In genomic region chr7:44158060-44158872, GRCh38 we compare ENCODE assay signal across 27 cellular contexts. TPM values are rescaled to one million over a fixed set of nuclear protein-coding genes. Genes with fewer than 3 reads are reported as not detected.
DNase-seq lines count a peak whose midpoint lies in the region; ATAC-seq and TF ChIP-seq lines count a peak whose summit lies in the region.
"Had no signal": no experiment of that assay in that cellular context is flagged by ENCODE, and none has a peak within 500 bp of the region (broad histone marks: within the 10 kb centered on the region; RNA-seq: fewer than 3 reads in every experiment).

No MANE protein-coding gene starts in this region.

- H3K27me3 ChIP-seq in layer of hippocampus (ENCODE audit: control insufficient read depth, insufficient read depth, low read length): no peaks in the 10 kb centered on the region
- no peaks in the 10 kb centered on the region for H3K27me3 ChIP-seq in MG63
- H3K27me3 ChIP-seq: dorsolateral prefrontal cortex, sigmoid colon, suprapubic skin, upper lobe of right lung had no signal

- CTCF ChIA-PET in HEK293T (lab: Yijun Ruan, JAX): no interaction called here

- H3K4me3 ChIP-seq in MG63: no peak overlapping the region
- H3K4me3 ChIP-seq: dorsolateral prefrontal cortex, lower lobe of right lung, mucosa of descending colon, sigmoid colon, suprapubic skin, upper lobe of right lung had no signal

- DNase-seq in NCI-H524 (lab: John Stamatoyannopoulos, UW): peak; percentile 56 to 64
- no peak for DNase-seq in NCI-H524 treated with DMSO at 0.1 percent for 48 hours (lab: John Stamatoyannopoulos, UW)
- DNase-seq in RPMI7951 (ENCODE audit: low read depth): peak; percentile 35
- peak; percentile 74 for DNase-seq in posterior vena cava (ENCODE audit: low spot score)
- no peak for DNase-seq in HEK293T (ENCODE audit: extremely low spot score)
- no peak for DNase-seq in MG63
- DNase-seq: 8988T; activated CD8-positive, alpha-beta T cell treated with anti-CD3 and anti-CD28 coated beads for 36 hours; activated T-cell treated with anti-CD3 and anti-CD28 coated beads for 4 hours; cerebellar nuclear complex; dorsolateral prefrontal cortex; GOT3; Kasumi-1; lower lobe of right lung; mucosa of descending colon; NCI-H1694; NCI-H2171; NCI-H526; sigmoid colon; stimulated activated naive B cell treated with anti-CD40 and anti-IgM and Interleukin-4, amounts not matched to agents 10 μg/mL and 1 μg/mL and 100 μg/mL, for 72 hours; T-helper 1 cell; upper lobe of right lung had no signal

- POLR2A ChIA-PET in HEK293T (lab: Yijun Ruan, JAX): no interaction called here

- H3K9me3 ChIP-seq in MG63: no peaks in the 10 kb centered on the region
- H3K9me3 ChIP-seq: lower lobe of right lung, mucosa of descending colon, sigmoid colon, suprapubic skin, upper lobe of right lung had no signal

- H3K27ac ChIP-seq in layer of hippocampus (ENCODE audit: low read depth, low read length): peak overlapping the region; percentile 21
- H3K27ac ChIP-seq: HL-60, lower lobe of right lung, sigmoid colon, suprapubic skin, upper lobe of right lung had no signal

- no peaks in the 10 kb centered on the region for H3K36me3 ChIP-seq in MG63
- H3K36me3 ChIP-seq: lower lobe of right lung, sigmoid colon, suprapubic skin, upper lobe of right lung had no signal

- intact Hi-C loops in posterior vena cava (cut with DNase I): no loop called here

- no peak for ATAC-seq in GM18870 (IDR thresholded peaks at IDR 0.05; ENCODE audit: unreplicated experiment)
- ATAC-seq: activated CD8-positive, alpha-beta T cell treated with anti-CD3 and anti-CD28 coated beads for 36 hours; lower lobe of right lung; mucosa of descending colon; stimulated activated naive B cell treated with anti-CD40 and anti-IgM and Interleukin-4, amounts not matched to agents 10 μg/mL and 1 μg/mL and 100 μg/mL, for 72 hours; upper lobe of right lung had no signal

TF ChIP-seq in HEK293T, 16 proteins besides CTCF, POLR2A, EP300 and RAD21:
- TF ChIP-seq FOXK2 (IDR thresholded peaks at IDR 0.05) (no peak), CTBP1 (IDR thresholded peaks at IDR 0.05; ENCODE audit: borderline replicate concordance) (no peak), HDGF (IDR thresholded peaks at IDR 0.05; ENCODE audit: borderline replicate concordance) (no peak), NFRKB (IDR thresholded peaks at IDR 0.05) (no peak), L3MBTL2 (conservative IDR thresholded peaks at IDR 0.05) (no peak), ZNF384 (IDR thresholded peaks at IDR 0.05) (no peak), FOXA1 (IDR thresholded peaks at IDR 0.05) (no peak), FOXM1 (IDR thresholded peaks at IDR 0.05; ENCODE audit: borderline replicate concordance) (no peak), SUZ12 (IDR thresholded peaks at IDR 0.05) (no peak), TARDBP (IDR thresholded peaks at IDR 0.05) (no peak), BHLHE40 (IDR thresholded peaks at IDR 0.05; ENCODE audit: borderline replicate concordance) (no peak), PKNOX1 (IDR thresholded peaks at IDR 0.05) (no peak), ARNT (IDR thresholded peaks at IDR 0.05) (no peak), ELF4 (IDR thresholded peaks at IDR 0.05) (no peak), LEF1 (IDR thresholded peaks at IDR 0.05; ENCODE audit: borderline replicate concordance) (no peak)

RNA-seq across cellular contexts. Expression of gene MYL7, which starts 17.1 kb away (rescaled TPM):
- not detected in 2 replicates for total RNA-seq in RPMI7951 (2014; rRNA removed; shearing (Covaris generic))
- 1 to 10 TPM in 1 of 2 donors, not detected in 1; 1.4 TPM for total RNA-seq in posterior vena cava
- total RNA-seq in MG63 (2014; rRNA removed; shearing (Covaris generic); ENCODE audit: low replicate concordance): not detected in 2 replicates
- total RNA-seq: activated CD8-positive, alpha-beta T cell treated with anti-CD3 and anti-CD28 coated beads for 36 hours; CD4-positive, alpha-beta T cell; sigmoid colon; suprapubic skin had no signal

RNA-seq across cellular contexts. Expression of gene GCK, which starts 31.0 kb away (rescaled TPM):
- 2.4 and 2.6 TPM in 2 replicates for total RNA-seq in RPMI7951 (2014; rRNA removed; shearing (Covaris generic))
- under 1 TPM; 0.51 to 0.81 TPM for total RNA-seq in posterior vena cava
- not detected in 2 replicates for total RNA-seq in MG63 (2014; rRNA removed; shearing (Covaris generic); ENCODE audit: low replicate concordance)

RNA-seq across cellular contexts. Expression of gene POLD2, which starts 34.9 kb away (rescaled TPM):
- total RNA-seq in RPMI7951 (2014; rRNA removed; shearing (Covaris generic)): 193 and 210 TPM in 2 replicates
- 10 to 100 TPM; 39.9 to 60.0 TPM for total RNA-seq in posterior vena cava
- 146 and 186 TPM in 2 replicates for total RNA-seq in MG63 (2014; rRNA removed; shearing (Covaris generic); ENCODE audit: low replicate concordance)

RNA-seq across cellular contexts. Expression of gene YKT6, which starts 42.5 kb away (rescaled TPM):
- 118 and 143 TPM in 2 replicates for total RNA-seq in RPMI7951 (2014; rRNA removed; shearing (Covaris generic))
- 10 to 100 TPM; 56.7 to 71.8 TPM for total RNA-seq in posterior vena cava
- total RNA-seq in MG63 (2014; rRNA removed; shearing (Covaris generic); ENCODE audit: low replicate concordance): 121 and 140 TPM in 2 replicates

RNA-seq across cellular contexts. Expression of gene AEBP1, which starts 54.1 kb away (rescaled TPM):
- 73.7 and 79.7 TPM in 2 replicates for total RNA-seq in RPMI7951 (2014; rRNA removed; shearing (Covaris generic))
- total RNA-seq in posterior vena cava: 100 to 1,000 TPM; 783 to 919 TPM
- total RNA-seq in MG63 (2014; rRNA removed; shearing (Covaris generic); ENCODE audit: low replicate concordance): 36.8 and 45.8 TPM in 2 replicates

Comparison
In these comparisons a context has a peak if more than half of its experiments do, and no peak if none do; other contexts are left out.
1. DNase-seq: peak in NCI-H524 (2 of 2), RPMI7951 (single experiment) and posterior vena cava (single experiment); none in NCI-H524 treated with DMSO at 0.1 percent for 48 hours (single experiment), HEK293T (single experiment) and MG63 (single experiment).